In genomic region chr19:9995079-9995478, GRCh38 we compare ENCODE assay signal across 1 cellular context.
TF ChIP-seq lines count a peak whose summit lies in the region.

No MANE protein-coding gene starts in this region.

TF ChIP-seq in K562, 482 proteins besides CTCF, POLR2A, EP300 and RAD21:
- TF ChIP-seq ZNF609 (CRISPR knock-in tag; IDR thresholded peaks at IDR 0.05; ENCODE audit: borderline replicate concordance): no peak
- TF ChIP-seq SNIP1 (IDR thresholded peaks at IDR 0.05; ENCODE audit: low read depth): no peak
- TF ChIP-seq ILF3 (IDR thresholded peaks at IDR 0.05; ENCODE audit: borderline replicate concordance): no peak
- no peak for TF ChIP-seq SLC30A9 (CRISPR knock-in tag; IDR thresholded peaks at IDR 0.05)
- no peak for TF ChIP-seq ATF1 (CRISPR knock-in tag; IDR thresholded peaks at IDR 0.05)
- TF ChIP-seq ATF1 (tag; IDR thresholded peaks at IDR 0.05): no peak
- no peak for TF ChIP-seq MLX (CRISPR knock-in tag; conservative IDR thresholded peaks at IDR 0.05)
- no peak for TF ChIP-seq PBX2 (CRISPR knock-in tag; IDR thresholded peaks at IDR 0.05; ENCODE audit: low read depth)
- no peak for TF ChIP-seq PBX2 (tag; conservative IDR thresholded peaks at IDR 0.05; ENCODE audit: low read depth)
- no peak for TF ChIP-seq CGGBP1 (CRISPR knock-in tag; IDR thresholded peaks at IDR 0.05)
- TF ChIP-seq SPI1 (IDR thresholded peaks at IDR 0.05; ENCODE audit: borderline replicate concordance, low read depth, low read length): 0 out of 2 replicates have a peak, but pooled peaks have one; percentile 10
